ENCODE assay signal across 8 cellular contexts in genomic region chrX:48475774-48476577, GRCh38. TPM values are rescaled to one million over a fixed set of nuclear protein-coding genes. Genes with fewer than 3 reads are reported as not detected.
DNase-seq lines count a peak whose midpoint lies in the region; TF ChIP-seq lines count a peak whose summit lies in the region.

Gene FTSJ1 (plus strand): TSS chrX:48476199. CDS start chrX:48478048, 1,849 bp downstream.

- peak within 1 kb of the TSS; percentile 89 for H3K9ac ChIP-seq in neural cell (ENCODE audit: low read length)

- no peaks in the 10 kb centered on the region for H3K27me3 ChIP-seq in H7 (ENCODE audit: control insufficient read depth, insufficient read depth, low read length)
- H3K27me3 ChIP-seq in neural cell (ENCODE audit: insufficient read depth, low read depth, low read length) = no peaks in the 10 kb centered on the region
- no peaks in the 10 kb centered on the region for H3K27me3 ChIP-seq in stomach

- TF ChIP-seq CTCF in fibroblast of the aortic adventitia (IDR thresholded peaks at IDR 0.05; ENCODE audit: insufficient read depth, low read length) (no peak), neural cell (IDR thresholded peaks at IDR 0.05; ENCODE audit: poor library complexity, severe bottlenecking) (no peak), stomach (IDR thresholded peaks at IDR 0.05) (no peak)

- peak within 1 kb of the TSS; percentile 60 for H2AFZ ChIP-seq in neural cell (ENCODE audit: low read depth, low read length)

- TF ChIP-seq EP300 in neural cell (conservative IDR thresholded peaks at IDR 0.05; ENCODE audit: poor library complexity, severe bottlenecking) (peak; percentile 58), stomach (IDR thresholded peaks at IDR 0.05) (no peak)

- TF ChIP-seq RAD21 in neural cell (conservative IDR thresholded peaks at IDR 0.05) = peak; percentile 16

- H3K27ac ChIP-seq in neural cell (ENCODE audit: low read length) (peak within 1 kb of the TSS; percentile 66), stomach (peak within 1 kb of the TSS; percentile 69 to 89 (median 88))

- DNase-seq in ELF-1 (ENCODE audit: low read depth, low spot score) = peak; percentile 90
- peak; percentile 85 for DNase-seq in H7
- peak; percentile 93 for DNase-seq in M059J (ENCODE audit: low read depth)
- peak; percentile 56 for DNase-seq in SIG-M5 (lab: John Stamatoyannopoulos, UW)
- DNase-seq in activated gamma-delta T cell (lab: John Stamatoyannopoulos, UW) = peak; percentile 75
- DNase-seq in fibroblast of the aortic adventitia (ENCODE audit: low read depth) = peak; percentile 92
- DNase-seq in stomach = peak; percentile 85

- peaks cover 4% of the 10 kb centered on the region; the same call in 1 of the 2 replicates for H3K36me3 ChIP-seq in H7 (replicated peaks; ENCODE audit: control insufficient read depth, insufficient read depth, low read length)
- no peaks in the 10 kb centered on the region for H3K36me3 ChIP-seq in neural cell (ENCODE audit: insufficient read depth, low read length)
- H3K36me3 ChIP-seq in stomach = peaks cover 0 to 28% (median 13%) of the 10 kb centered on the region in 4 donors

- intact Hi-C loops in stomach (cut with DNase I; ENCODE audit: low total_unique reads) = no loop called here

- no peaks in the 10 kb centered on the region for H4K20me1 ChIP-seq in neural cell (ENCODE audit: insufficient read depth)

- no peaks in the 10 kb centered on the region for H3K9me2 ChIP-seq in neural cell (ENCODE audit: insufficient read depth, low read length)

- peaks cover 11% of the 10 kb centered on the region for H3K79me2 ChIP-seq in neural cell (replicated peaks; ENCODE audit: insufficient read depth, low read length)

- H3K4me2 ChIP-seq in neural cell (ENCODE audit: low read length) = peak within 1 kb of the TSS; percentile 51

- H3K4me3 ChIP-seq in H7 (ENCODE audit: insufficient read depth, low read depth, low read length) (peak within 1 kb of the TSS; percentile 72), fibroblast of the aortic adventitia (ENCODE audit: low read depth, low read length) (peak within 1 kb of the TSS; percentile 82), neural cell (ENCODE audit: low read length) (peak within 1 kb of the TSS; percentile 87), stomach (peak within 1 kb of the TSS; percentile 51 to 67 (median 66))

- 0 to 44% (median 9%) methylated on average over 17 to 75 of the region's 75 CpGs for WGBS in stomach, 5 donors

- TF ChIP-seq POLR2A in stomach (IDR thresholded peaks at IDR 0.05) = peak in 2 of 4 donors; percentile 27 to 28

- H3K4me1 ChIP-seq in stomach = peaks cover 0 to 23% (median 9%) of the 10 kb centered on the region in 4 donors

- no peaks in the 10 kb centered on the region for H3F3A ChIP-seq in neural cell (ENCODE audit: insufficient read depth, low read length, poor library complexity, severe bottlenecking)

- H3K9me3 ChIP-seq in neural cell (ENCODE audit: low read length) = no peaks in the 10 kb centered on the region
- no peaks in the 10 kb centered on the region for H3K9me3 ChIP-seq in stomach

TF ChIP-seq in neural cell, 6 proteins besides CTCF, POLR2A, EP300 and RAD21:
- TF ChIP-seq EZH2 (IDR thresholded peaks at IDR 0.05; ENCODE audit: borderline replicate concordance, insufficient read depth, low read length, poor library complexity, severe bottlenecking) (no peak), TAF1 (IDR thresholded peaks at IDR 0.05; ENCODE audit: low read depth) (no peak), POLR2AphosphoS5 (IDR thresholded peaks at IDR 0.05) (peak; percentile 82), MXI1 (conservative IDR thresholded peaks at IDR 0.05; ENCODE audit: poor library complexity, severe bottlenecking) (peak; percentile 90)

RNA-seq across cellular contexts. Expression of gene FTSJ1, which starts in this region (rescaled TPM):
- 72.2 and 85.5 TPM in 2 replicates for total RNA-seq in H7 (2014; rRNA removed; shearing (Covaris generic))
- total RNA-seq in M059J (2014; rRNA removed; shearing (Covaris generic)) = 107 and 123 TPM in 2 replicates
- total RNA-seq in fibroblast of the aortic adventitia (ENCODE audit: low replicate concordance) (22.7 and 55.0 TPM in 2 replicates), stomach (10 to 100 TPM; 19.6 to 92.8 (median 55.3) TPM)
- polyA plus RNA-seq in neural cell (76.5 and 83.5 TPM in 2 replicates), stomach (10 to 100 TPM; 33.9 to 40.3 (median 37.7) TPM)
- polyA minus RNA-seq in neural cell = 47.1 and 61.6 TPM in 2 replicates

Comparison
In these comparisons a context has a peak if more than half of its experiments do, and no peak if none do; other contexts are left out.
1. Peak in every context shown above with its lines: DNase-seq, H3K4me3 ChIP-seq and H3K27ac ChIP-seq.